8 cellular contexts compared by ENCODE assay signal in genomic region chr17:10197721-10198508, GRCh38. TPM values are rescaled to one million over a fixed set of nuclear protein-coding genes. Genes with fewer than 3 reads are reported as not detected.
A peak's percentile ranks its signal among the peaks of the same experiment; 100 is the strongest.
DNase-seq lines count a peak whose midpoint lies in the region; ATAC-seq and TF ChIP-seq lines count a peak whose summit lies in the region.

No MANE protein-coding gene starts in this region.

- H3K27me3 ChIP-seq in MG63, result peaks cover 11% of the 10 kb centered on the region; the same call in 1 of the 2 replicates

- no peak for DNase-seq in MG63
- DNase-seq in glutamatergic neuron, result peak; percentile 59
- peak; percentile 79 for DNase-seq in retina
- no peak for DNase-seq in cortex of kidney (lab: John Stamatoyannopoulos, UW)
- DNase-seq in NCI-H2171 (lab: John Stamatoyannopoulos, UW), result no peak

- peaks cover 5% of the 10 kb centered on the region; the same call in 1 of the 2 replicates for H3K9me3 ChIP-seq in MG63

- H3K36me3 Mint-ChIP-seq in glutamatergic neuron (ENCODE audit: unreplicated experiment), result peaks cover 34% of the 10 kb centered on the region

- H3K27ac Mint-ChIP-seq in glutamatergic neuron (ENCODE audit: unreplicated experiment), result no peak overlapping the region

- no peak overlapping the region for H3K4me3 Mint-ChIP-seq in glutamatergic neuron (ENCODE audit: unreplicated experiment)

- no peaks in the 10 kb centered on the region for H3K36me3 ChIP-seq in MG63

- H3K4me1 Mint-ChIP-seq in glutamatergic neuron (ENCODE audit: low read depth, unreplicated experiment), result peaks cover 2% of the 10 kb centered on the region

- peaks cover 16% of the 10 kb centered on the region for H3K9me3 Mint-ChIP-seq in glutamatergic neuron (ENCODE audit: unreplicated experiment)

- peak overlapping the region; percentile 44 for H3K4me3 ChIP-seq in MG63

- ATAC-seq in GM18517 (IDR thresholded peaks at IDR 0.05; ENCODE audit: unreplicated experiment), result peak; percentile 25
- ATAC-seq in GM18858 (IDR thresholded peaks at IDR 0.05; ENCODE audit: unreplicated experiment), result no peak
- ATAC-seq in GM18873 (IDR thresholded peaks at IDR 0.05; ENCODE audit: low FRiP score, unreplicated experiment), result no peak

- H3K27me3 Mint-ChIP-seq in glutamatergic neuron (ENCODE audit: unreplicated experiment), result peaks cover 11% of the 10 kb centered on the region

- TF ChIP-seq CTCF in glutamatergic neuron (IDR thresholded peaks at IDR 0.05; ENCODE audit: partially characterized antibody, unreplicated experiment), result no peak

RNA-seq across cellular contexts. Expression of gene GAS7, which starts 0.5 kb away (rescaled TPM):
- total RNA-seq in MG63 (2014; rRNA removed; shearing (Covaris generic); ENCODE audit: low replicate concordance), result 0.91 and 8.7 TPM in 2 replicates
- 2.0 TPM for total RNA-seq in glutamatergic neuron (ENCODE audit: unreplicated experiment)

Comparison
In these comparisons a context has a peak if more than half of its experiments do, and no peak if none do; other contexts are left out.
1. DNase-seq: peak in glutamatergic neuron (single experiment) and retina (single experiment); none in MG63 (single experiment), cortex of kidney (single experiment) and NCI-H2171 (single experiment).